Comparison of ENCODE assay signal across 1 cellular context in genomic region chr5:139403787-139404483, GRCh38.
A peak's percentile ranks its signal among the peaks of the same experiment; 100 is the strongest.
TF ChIP-seq lines count a peak whose summit lies in the region.

Gene SPATA24 (minus strand): TSS chr5:139404089. CDS start chr5:139404060, 29 bp downstream.

TF ChIP-seq in HCT116, 20 proteins besides CTCF, POLR2A, EP300 and RAD21 (continued from another document):
- TF ChIP-seq ZBTB33 (IDR thresholded peaks at IDR 0.05; ENCODE audit: extremely low read depth, insufficient replicate concordance, low read length) (no peak), FOSL1 (IDR thresholded peaks at IDR 0.05; ENCODE audit: low read depth) (no peak), SIN3A (IDR thresholded peaks at IDR 0.05; ENCODE audit: low read depth) (peak; percentile 54; the same call in 1 of the 2 replicates)
